20 cellular contexts compared by ENCODE assay signal in genomic region chr15:60565407-60565806, GRCh38.
"Had no signal": no experiment of that assay in that cellular context is flagged by ENCODE, and none has a peak within 500 bp of the region (broad histone marks: within the 10 kb centered on the region; RNA-seq: fewer than 3 reads in every experiment).

No MANE protein-coding gene starts in this region.

- H3K27ac ChIP-seq: esophagus squamous epithelium, left ventricle myocardium inferior, lower lobe of right lung, neutrophil, psoas muscle, right lobe of liver, stomach, thoracic aorta, transverse colon had no signal

- H3K27ac Mint-ChIP-seq: dendritic cell treated with granulocyte-macrophage colony-stimulating factor and Interleukin-4, amounts not matched to agents 40 ng/mL and 50 ng/mL, for 4 days; stimulated activated memory B cell treated with anti-CD40 and anti-IgM and Interleukin-4, amounts not matched to agents 10 μg/mL and 1 μg/mL and 100 μg/mL, for 72 hours had no signal

- H3K36me3 ChIP-seq: left ventricle myocardium inferior, lower lobe of right lung, neutrophil, right lobe of liver, stomach, thoracic aorta, transverse colon had no signal

- DNase-seq: esophagus squamous epithelium; foreskin fibroblast; kidney; left cardiac atrium; left ventricle myocardium inferior; lower lobe of right lung; mesenchymal stem cell; midbrain; psoas muscle; retina; right lobe of liver; stimulated activated CD4-positive, alpha-beta T cell treated with anti-CD3 and anti-CD28 coated beads, Interleukin-4, amount 100 ng/mL, for 1 hour; stimulated activated CD8-positive, alpha-beta memory T cell treated with anti-CD3 and anti-CD28 coated beads, Interleukin-4, amount 100 ng/mL, for 48 hours; stomach; substantia nigra; transverse colon had no signal

- H3K9me3 ChIP-seq: esophagus squamous epithelium, left ventricle myocardium inferior, lower lobe of right lung, neutrophil, psoas muscle, right lobe of liver, stomach, thoracic aorta, transverse colon had no signal

- ATAC-seq: left cardiac atrium; lower lobe of right lung; psoas muscle; right lobe of liver; stimulated activated memory B cell treated with anti-CD40 and anti-IgM and Interleukin-4, amounts not matched to agents 10 μg/mL and 1 μg/mL and 100 μg/mL, for 72 hours had no signal

- H3K27me3 Mint-ChIP-seq: dendritic cell treated with granulocyte-macrophage colony-stimulating factor and Interleukin-4, amounts not matched to agents 40 ng/mL and 50 ng/mL, for 4 days; stimulated activated memory B cell treated with anti-CD40 and anti-IgM and Interleukin-4, amounts not matched to agents 10 μg/mL and 1 μg/mL and 100 μg/mL, for 72 hours had no signal

- H3K4me3 ChIP-seq: esophagus squamous epithelium, left ventricle myocardium inferior, lower lobe of right lung, psoas muscle, right lobe of liver, stomach, thoracic aorta, transverse colon had no signal

- H3K9me3 Mint-ChIP-seq: dendritic cell treated with granulocyte-macrophage colony-stimulating factor and Interleukin-4, amounts not matched to agents 40 ng/mL and 50 ng/mL, for 4 days; stimulated activated memory B cell treated with anti-CD40 and anti-IgM and Interleukin-4, amounts not matched to agents 10 μg/mL and 1 μg/mL and 100 μg/mL, for 72 hours had no signal

- H3K4me3 Mint-ChIP-seq: dendritic cell treated with granulocyte-macrophage colony-stimulating factor and Interleukin-4, amounts not matched to agents 40 ng/mL and 50 ng/mL, for 4 days; stimulated activated memory B cell treated with anti-CD40 and anti-IgM and Interleukin-4, amounts not matched to agents 10 μg/mL and 1 μg/mL and 100 μg/mL, for 72 hours had no signal

- H3K36me3 Mint-ChIP-seq: stimulated activated memory B cell treated with anti-CD40 and anti-IgM and Interleukin-4, amounts not matched to agents 10 μg/mL and 1 μg/mL and 100 μg/mL, for 72 hours had no signal

- H3K27me3 ChIP-seq: esophagus squamous epithelium, neutrophil, right lobe of liver, stomach, transverse colon had no signal
